ENCODE assay signal across 8 cellular contexts in the genomic region with DNA sequence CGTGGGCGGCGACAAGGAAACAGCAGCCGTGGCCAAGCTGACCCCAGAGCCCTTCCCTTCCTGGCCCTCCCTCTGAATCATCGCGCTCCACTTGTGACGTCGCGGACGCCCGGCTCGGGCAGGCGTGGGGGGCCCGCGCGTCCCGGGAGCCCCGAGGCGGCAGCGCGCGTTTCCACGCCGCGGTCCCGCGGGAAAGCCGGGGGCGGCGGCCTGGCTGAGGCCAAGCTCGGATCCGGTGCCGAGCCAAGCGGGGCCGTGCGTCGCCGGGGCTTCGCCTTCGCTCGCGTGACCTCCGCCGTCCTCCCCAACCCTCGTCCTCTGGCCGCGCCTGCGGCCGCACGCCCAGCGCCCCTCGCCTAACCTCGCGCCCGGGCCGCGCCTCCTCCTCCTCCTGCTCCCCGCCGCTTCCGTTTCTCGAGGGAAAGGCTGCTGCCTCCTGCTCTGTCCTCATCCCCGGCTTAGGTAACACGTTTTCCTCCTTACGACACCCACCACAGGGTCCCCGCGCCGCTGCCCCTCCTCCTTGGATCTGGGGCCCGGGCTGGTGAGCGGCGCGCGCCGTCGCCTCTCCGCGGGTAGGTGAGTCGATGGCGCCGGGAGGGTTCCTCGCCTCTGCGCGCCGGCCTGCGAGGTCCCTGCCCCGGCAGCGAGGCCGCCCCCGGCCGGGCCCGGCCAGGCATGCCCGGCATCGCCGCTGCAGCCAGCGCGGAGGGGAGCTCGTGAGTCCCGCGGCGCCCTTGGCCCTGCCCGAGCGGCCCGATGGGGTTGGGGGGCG. TPM values are rescaled to one million over a fixed set of nuclear protein-coding genes. Genes with fewer than 3 reads are reported as not detected.
A peak's percentile ranks its signal among the peaks of the same experiment; 100 is the strongest.
DNase-seq lines count a peak whose midpoint lies in the region; ATAC-seq and TF ChIP-seq lines count a peak whose summit lies in the region.

A gene with protein sequence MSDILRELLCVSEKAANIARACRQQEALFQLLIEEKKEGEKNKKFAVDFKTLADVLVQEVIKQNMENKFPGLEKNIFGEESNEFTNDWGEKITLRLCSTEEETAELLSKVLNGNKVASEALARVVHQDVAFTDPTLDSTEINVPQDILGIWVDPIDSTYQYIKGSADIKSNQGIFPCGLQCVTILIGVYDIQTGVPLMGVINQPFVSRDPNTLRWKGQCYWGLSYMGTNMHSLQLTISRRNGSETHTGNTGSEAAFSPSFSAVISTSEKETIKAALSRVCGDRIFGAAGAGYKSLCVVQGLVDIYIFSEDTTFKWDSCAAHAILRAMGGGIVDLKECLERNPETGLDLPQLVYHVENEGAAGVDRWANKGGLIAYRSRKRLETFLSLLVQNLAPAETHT (plus strand): TSS at position 90 of the 775 bp plus-strand sequence. CDS start 16,514 bp downstream, outside the sequence.

- H3K27ac ChIP-seq in VCaP (peak within 1 kb of the TSS; percentile 77), skin epidermis (peak within 1 kb of the TSS; percentile 56 to 98 (median 88))

- no peaks in the 10 kb centered on the region for H3K9me3 Mint-ChIP-seq in central memory CD8-positive, alpha-beta T cell
- H3K9me3 Mint-ChIP-seq in immature natural killer cell: no peaks in the 10 kb centered on the region

- H3K27me3 Mint-ChIP-seq in central memory CD8-positive, alpha-beta T cell: no peaks in the 10 kb centered on the region
- H3K27me3 Mint-ChIP-seq in immature natural killer cell (ENCODE audit: low read depth in 3 of 3): peaks cover 2 to 7% (median 4%) of the 10 kb centered on the region in 3 donors

- no peaks in the 10 kb centered on the region for H3K36me3 ChIP-seq in MG63

- H3K9me3 ChIP-seq in MG63: no peaks in the 10 kb centered on the region

- peak within 1 kb of the TSS; percentile 85 for H3K27ac Mint-ChIP-seq in central memory CD8-positive, alpha-beta T cell (ENCODE audit: low read depth)
- H3K27ac Mint-ChIP-seq in immature natural killer cell: peak within 1 kb of the TSS; percentile 79 to 93 (median 87)

- no peaks in the 10 kb centered on the region for H3K27me3 ChIP-seq in MG63

- H3K4me3 ChIP-seq in MG63 (peak within 1 kb of the TSS; percentile 69), skin epidermis (peak within 1 kb of the TSS; percentile 49 to 80 (median 57))

- peaks cover 12% of the 10 kb centered on the region for H3K4me1 Mint-ChIP-seq in central memory CD8-positive, alpha-beta T cell
- peaks cover 24 to 31% of the 10 kb centered on the region in 2 donors for H3K4me1 Mint-ChIP-seq in immature natural killer cell

- peaks cover 2% of the 10 kb centered on the region for H3K36me3 Mint-ChIP-seq in central memory CD8-positive, alpha-beta T cell (ENCODE audit: insufficient read depth)
- H3K36me3 Mint-ChIP-seq in immature natural killer cell: no peaks in the 10 kb centered on the region

- peak; percentile 61 for ATAC-seq in central memory CD8-positive, alpha-beta T cell (replicated peaks; ENCODE audit: extremely low read depth, poor library complexity, severe bottlenecking)

- TF ChIP-seq CTCF in VCaP (conservative IDR thresholded peaks at IDR 0.05): no peak

- DNase-seq in NCI-H1417 (lab: John Stamatoyannopoulos, UW) (peak; percentile 36 to 87 (median 80)), NCI-H1417 treated with DMSO at 0.1 percent for 48 hours (lab: John Stamatoyannopoulos, UW) (no peak), HCEC 1CT (peak; percentile 73), MG63 (peak; percentile 81), immature natural killer cell (peak; percentile 56 to 59 (median 57))
- DNase-seq in central memory CD8-positive, alpha-beta T cell (ENCODE audit: low spot score in 2 of 2): peak in 1 of 2 donors; percentile 18

- H3K4me3 Mint-ChIP-seq in central memory CD8-positive, alpha-beta T cell: peak within 1 kb of the TSS; percentile 83
- peak within 1 kb of the TSS; percentile 90 to 97 (median 92) for H3K4me3 Mint-ChIP-seq in immature natural killer cell

RNA-seq across cellular contexts. Expression of the gene that starts here (rescaled TPM):
- 15.9 and 66.6 TPM in 2 replicates for total RNA-seq in MG63 (2014; rRNA removed; shearing (Covaris generic); ENCODE audit: low replicate concordance)
- 10 to 100 TPM in 2 of 3 donors, 1 to 10 TPM in 1; 7.6 to 19.3 (median 13.4) TPM for polyA plus RNA-seq in immature natural killer cell
